1 cellular context compared by ENCODE assay signal in genomic region chr9:131485728-131486381, GRCh38.
A peak's percentile ranks its signal among the peaks of the same experiment; 100 is the strongest.
TF ChIP-seq lines count a peak whose summit lies in the region.

No MANE protein-coding gene starts in this region.

TF ChIP-seq in GM12878, 131 proteins besides CTCF, POLR2A, EP300 and RAD21:
- TF ChIP-seq POLR2AphosphoS5 (IDR thresholded peaks at IDR 0.05; ENCODE audit: low read length) (0 out of 2 replicates have a peak, but pooled peaks have one; percentile 24), NBN (IDR thresholded peaks at IDR 0.05) (no peak)
